Comparison of ENCODE assay signal across 1 cellular context in the genomic region with DNA sequence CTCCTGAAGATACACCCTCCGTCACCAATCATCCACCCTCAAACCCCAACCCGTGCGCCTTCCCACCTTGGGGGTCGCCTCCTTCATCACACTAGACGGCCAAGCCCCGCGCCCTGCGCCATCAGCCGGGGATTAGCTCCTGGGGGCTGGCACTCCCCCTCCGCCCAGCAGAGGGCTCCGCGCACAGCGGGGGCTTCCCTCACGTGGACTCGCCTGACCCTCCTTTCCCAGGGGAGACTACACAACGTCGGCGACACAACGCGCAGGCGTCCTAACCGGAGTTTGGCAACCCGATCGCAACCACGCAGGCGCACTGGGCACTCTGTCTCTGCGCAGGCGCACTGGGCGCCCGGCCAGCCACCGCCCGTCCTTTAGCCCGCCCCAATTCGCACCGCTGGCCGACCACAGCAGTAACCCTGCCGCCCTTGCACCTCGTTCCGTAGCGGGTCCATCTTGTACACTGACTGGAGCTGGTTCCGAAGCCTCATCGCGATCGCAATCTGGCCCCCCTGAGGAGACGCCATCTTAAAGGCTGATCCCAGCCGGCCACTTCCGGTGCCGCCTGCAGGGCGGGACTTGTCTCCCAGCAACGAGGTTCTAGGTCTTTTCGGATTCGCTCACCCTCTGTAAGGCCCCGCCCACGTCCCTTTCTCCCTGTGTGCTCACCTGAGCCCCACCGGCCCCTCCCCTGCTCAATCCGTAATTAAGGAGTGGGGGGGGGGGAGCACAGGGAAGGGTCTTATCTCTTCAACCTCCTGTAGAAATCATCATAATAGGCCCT.
TF ChIP-seq lines count a peak whose summit lies in the region.

A gene (minus strand): TSS at position 551 of the 781 bp plus-strand sequence. CDS start 27 bp downstream, at position 524.

TF ChIP-seq in K562, 482 proteins besides CTCF, POLR2A, EP300 and RAD21 (continued from another document and continues in another):
- TF ChIP-seq, protein P1, sequence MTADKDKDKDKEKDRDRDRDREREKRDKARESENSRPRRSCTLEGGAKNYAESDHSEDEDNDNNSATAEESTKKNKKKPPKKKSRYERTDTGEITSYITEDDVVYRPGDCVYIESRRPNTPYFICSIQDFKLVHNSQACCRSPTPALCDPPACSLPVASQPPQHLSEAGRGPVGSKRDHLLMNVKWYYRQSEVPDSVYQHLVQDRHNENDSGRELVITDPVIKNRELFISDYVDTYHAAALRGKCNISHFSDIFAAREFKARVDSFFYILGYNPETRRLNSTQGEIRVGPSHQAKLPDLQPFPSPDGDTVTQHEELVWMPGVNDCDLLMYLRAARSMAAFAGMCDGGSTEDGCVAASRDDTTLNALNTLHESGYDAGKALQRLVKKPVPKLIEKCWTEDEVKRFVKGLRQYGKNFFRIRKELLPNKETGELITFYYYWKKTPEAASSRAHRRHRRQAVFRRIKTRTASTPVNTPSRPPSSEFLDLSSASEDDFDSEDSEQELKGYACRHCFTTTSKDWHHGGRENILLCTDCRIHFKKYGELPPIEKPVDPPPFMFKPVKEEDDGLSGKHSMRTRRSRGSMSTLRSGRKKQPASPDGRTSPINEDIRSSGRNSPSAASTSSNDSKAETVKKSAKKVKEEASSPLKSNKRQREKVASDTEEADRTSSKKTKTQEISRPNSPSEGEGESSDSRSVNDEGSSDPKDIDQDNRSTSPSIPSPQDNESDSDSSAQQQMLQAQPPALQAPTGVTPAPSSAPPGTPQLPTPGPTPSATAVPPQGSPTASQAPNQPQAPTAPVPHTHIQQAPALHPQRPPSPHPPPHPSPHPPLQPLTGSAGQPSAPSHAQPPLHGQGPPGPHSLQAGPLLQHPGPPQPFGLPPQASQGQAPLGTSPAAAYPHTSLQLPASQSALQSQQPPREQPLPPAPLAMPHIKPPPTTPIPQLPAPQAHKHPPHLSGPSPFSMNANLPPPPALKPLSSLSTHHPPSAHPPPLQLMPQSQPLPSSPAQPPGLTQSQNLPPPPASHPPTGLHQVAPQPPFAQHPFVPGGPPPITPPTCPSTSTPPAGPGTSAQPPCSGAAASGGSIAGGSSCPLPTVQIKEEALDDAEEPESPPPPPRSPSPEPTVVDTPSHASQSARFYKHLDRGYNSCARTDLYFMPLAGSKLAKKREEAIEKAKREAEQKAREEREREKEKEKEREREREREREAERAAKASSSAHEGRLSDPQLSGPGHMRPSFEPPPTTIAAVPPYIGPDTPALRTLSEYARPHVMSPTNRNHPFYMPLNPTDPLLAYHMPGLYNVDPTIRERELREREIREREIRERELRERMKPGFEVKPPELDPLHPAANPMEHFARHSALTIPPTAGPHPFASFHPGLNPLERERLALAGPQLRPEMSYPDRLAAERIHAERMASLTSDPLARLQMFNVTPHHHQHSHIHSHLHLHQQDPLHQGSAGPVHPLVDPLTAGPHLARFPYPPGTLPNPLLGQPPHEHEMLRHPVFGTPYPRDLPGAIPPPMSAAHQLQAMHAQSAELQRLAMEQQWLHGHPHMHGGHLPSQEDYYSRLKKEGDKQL (CRISPR knock-in tag; IDR thresholded peaks at IDR 0.05; ENCODE audit: borderline replicate concordance): no peak
- TF ChIP-seq TGIF2 (CRISPR knock-in tag; IDR thresholded peaks at IDR 0.05) (no peak), ETV1 (tag; conservative IDR thresholded peaks at IDR 0.05; ENCODE audit: low read depth) (peak; percentile 70), ATF7 (IDR thresholded peaks at IDR 0.05) (peak; percentile 82; the same call in 1 of the 2 replicates), CREM (IDR thresholded peaks at IDR 0.05; ENCODE audit: low read depth) (peak; percentile 67), ZKSCAN1 (IDR thresholded peaks at IDR 0.05; ENCODE audit: low read depth, low read length) (0 out of 2 replicates have a peak, but pooled peaks have one; percentile 49), JUNB (CRISPR knock-in tag; conservative IDR thresholded peaks at IDR 0.05) (no peak), KAT7 (CRISPR knock-in tag; IDR thresholded peaks at IDR 0.05; ENCODE audit: borderline replicate concordance) (0 out of 2 replicates have a peak, but pooled peaks have one; percentile 54), NBN (IDR thresholded peaks at IDR 0.05; ENCODE audit: low read depth) (0 out of 2 replicates have a peak, but pooled peaks have one; percentile 22), SMARCA4 (IDR thresholded peaks at IDR 0.05) (no peak), MED1 (CRISPR knock-in tag; IDR thresholded peaks at IDR 0.05; ENCODE audit: borderline replicate concordance) (no peak), TEAD4 (IDR thresholded peaks at IDR 0.05; ENCODE audit: low read length) (no peak), TEAD4 (CRISPR knock-in tag; IDR thresholded peaks at IDR 0.05; ENCODE audit: borderline replicate concordance) (no peak), ZNF23 (CRISPR knock-in tag; IDR thresholded peaks at IDR 0.05) (no peak), ZNF174 (CRISPR knock-in tag; IDR thresholded peaks at IDR 0.05) (no peak), SP2 (IDR thresholded peaks at IDR 0.05; ENCODE audit: extremely low read depth, low read depth, low read length, poor library complexity, severe bottlenecking) (peak; percentile 59), ZFX (CRISPR knock-in tag; IDR thresholded peaks at IDR 0.05) (no peak), ZKSCAN8 (CRISPR knock-in tag; IDR thresholded peaks at IDR 0.05) (no peak), GATAD2B (IDR thresholded peaks at IDR 0.05; ENCODE audit: borderline replicate concordance) (0 out of 2 replicates have a peak, but pooled peaks have one; percentile 32), RBFOX2 (IDR thresholded peaks at IDR 0.05; ENCODE audit: low read depth, low read length) (peak; percentile 81), ZBTB7A (IDR thresholded peaks at IDR 0.05; ENCODE audit: borderline replicate concordance, control insufficient read depth, low read depth, low read length) (peak; percentile 92), SRSF3 (IDR thresholded peaks at IDR 0.05; ENCODE audit: insufficient read depth, low read length) (no peak), PRMT5 (CRISPR knock-in tag; IDR thresholded peaks at IDR 0.05) (no peak), ZNF324 (CRISPR knock-in tag; IDR thresholded peaks at IDR 0.05) (no peak), RBBP5 (IDR thresholded peaks at IDR 0.05; ENCODE audit: borderline replicate concordance, insufficient read depth, low read length, poor library complexity, severe bottlenecking) (peak; percentile 93), MTA3 (IDR thresholded peaks at IDR 0.05; ENCODE audit: borderline replicate concordance) (peak; percentile 75; the same call in 1 of the 2 replicates), SETDB1 (IDR thresholded peaks at IDR 0.05; ENCODE audit: low read length) (no peak), HDAC3 (IDR thresholded peaks at IDR 0.05; ENCODE audit: borderline replicate concordance, partially characterized antibody) (no peak), ZNF140 (CRISPR knock-in tag; IDR thresholded peaks at IDR 0.05) (no peak), ZNF175 (CRISPR knock-in tag; IDR thresholded peaks at IDR 0.05; ENCODE audit: low read depth) (no peak), ESRRA (IDR thresholded peaks at IDR 0.05; ENCODE audit: borderline replicate concordance, low read depth) (peak; percentile 27; the same call in 1 of the 2 replicates), SP1 (CRISPR knock-in tag; IDR thresholded peaks at IDR 0.05) (peak; percentile 81), KLF13 (tag; IDR thresholded peaks at IDR 0.05; ENCODE audit: borderline replicate concordance, low read depth) (no peak), ZNF507 (tag; conservative IDR thresholded peaks at IDR 0.05) (no peak)
- TF ChIP-seq, protein P2, sequence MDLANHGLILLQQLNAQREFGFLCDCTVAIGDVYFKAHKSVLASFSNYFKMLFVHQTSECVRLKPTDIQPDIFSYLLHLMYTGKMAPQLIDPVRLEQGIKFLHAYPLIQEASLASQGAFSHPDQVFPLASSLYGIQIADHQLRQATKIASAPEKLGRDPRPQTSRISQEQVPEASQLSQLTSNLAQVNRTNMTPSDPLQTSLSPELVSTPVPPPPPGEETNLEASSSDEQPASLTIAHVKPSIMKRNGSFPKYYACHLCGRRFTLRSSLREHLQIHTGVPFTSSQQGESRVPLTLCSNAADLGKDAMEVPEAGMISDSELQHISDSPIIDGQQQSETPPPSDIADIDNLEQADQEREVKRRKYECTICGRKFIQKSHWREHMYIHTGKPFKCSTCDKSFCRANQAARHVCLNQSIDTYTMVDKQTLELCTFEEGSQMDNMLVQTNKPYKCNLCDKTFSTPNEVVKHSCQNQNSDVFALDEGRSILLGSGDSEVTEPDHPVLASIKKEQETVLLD (IDR thresholded peaks at IDR 0.05): peak; percentile 99
- TF ChIP-seq, protein P3, sequence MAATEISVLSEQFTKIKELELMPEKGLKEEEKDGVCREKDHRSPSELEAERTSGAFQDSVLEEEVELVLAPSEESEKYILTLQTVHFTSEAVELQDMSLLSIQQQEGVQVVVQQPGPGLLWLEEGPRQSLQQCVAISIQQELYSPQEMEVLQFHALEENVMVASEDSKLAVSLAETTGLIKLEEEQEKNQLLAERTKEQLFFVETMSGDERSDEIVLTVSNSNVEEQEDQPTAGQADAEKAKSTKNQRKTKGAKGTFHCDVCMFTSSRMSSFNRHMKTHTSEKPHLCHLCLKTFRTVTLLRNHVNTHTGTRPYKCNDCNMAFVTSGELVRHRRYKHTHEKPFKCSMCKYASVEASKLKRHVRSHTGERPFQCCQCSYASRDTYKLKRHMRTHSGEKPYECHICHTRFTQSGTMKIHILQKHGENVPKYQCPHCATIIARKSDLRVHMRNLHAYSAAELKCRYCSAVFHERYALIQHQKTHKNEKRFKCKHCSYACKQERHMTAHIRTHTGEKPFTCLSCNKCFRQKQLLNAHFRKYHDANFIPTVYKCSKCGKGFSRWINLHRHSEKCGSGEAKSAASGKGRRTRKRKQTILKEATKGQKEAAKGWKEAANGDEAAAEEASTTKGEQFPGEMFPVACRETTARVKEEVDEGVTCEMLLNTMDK (IDR thresholded peaks at IDR 0.05; ENCODE audit: borderline replicate concordance, insufficient read depth, low read depth, low read length, poor library complexity, severe bottlenecking): peak; percentile 88
- TF ChIP-seq, protein P4, sequence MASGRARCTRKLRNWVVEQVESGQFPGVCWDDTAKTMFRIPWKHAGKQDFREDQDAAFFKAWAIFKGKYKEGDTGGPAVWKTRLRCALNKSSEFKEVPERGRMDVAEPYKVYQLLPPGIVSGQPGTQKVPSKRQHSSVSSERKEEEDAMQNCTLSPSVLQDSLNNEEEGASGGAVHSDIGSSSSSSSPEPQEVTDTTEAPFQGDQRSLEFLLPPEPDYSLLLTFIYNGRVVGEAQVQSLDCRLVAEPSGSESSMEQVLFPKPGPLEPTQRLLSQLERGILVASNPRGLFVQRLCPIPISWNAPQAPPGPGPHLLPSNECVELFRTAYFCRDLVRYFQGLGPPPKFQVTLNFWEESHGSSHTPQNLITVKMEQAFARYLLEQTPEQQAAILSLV (tag; IDR thresholded peaks at IDR 0.05): no peak
- TF ChIP-seq, protein P5, sequence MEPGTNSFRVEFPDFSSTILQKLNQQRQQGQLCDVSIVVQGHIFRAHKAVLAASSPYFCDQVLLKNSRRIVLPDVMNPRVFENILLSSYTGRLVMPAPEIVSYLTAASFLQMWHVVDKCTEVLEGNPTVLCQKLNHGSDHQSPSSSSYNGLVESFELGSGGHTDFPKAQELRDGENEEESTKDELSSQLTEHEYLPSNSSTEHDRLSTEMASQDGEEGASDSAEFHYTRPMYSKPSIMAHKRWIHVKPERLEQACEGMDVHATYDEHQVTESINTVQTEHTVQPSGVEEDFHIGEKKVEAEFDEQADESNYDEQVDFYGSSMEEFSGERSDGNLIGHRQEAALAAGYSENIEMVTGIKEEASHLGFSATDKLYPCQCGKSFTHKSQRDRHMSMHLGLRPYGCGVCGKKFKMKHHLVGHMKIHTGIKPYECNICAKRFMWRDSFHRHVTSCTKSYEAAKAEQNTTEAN (CRISPR knock-in tag; IDR thresholded peaks at IDR 0.05): no peak
- TF ChIP-seq, protein P6, sequence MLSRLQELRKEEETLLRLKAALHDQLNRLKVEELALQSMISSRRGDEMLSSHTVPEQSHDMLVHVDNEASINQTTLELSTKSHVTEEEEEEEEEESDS (CRISPR knock-in tag; IDR thresholded peaks at IDR 0.05): no peak
- TF ChIP-seq, protein P7, sequence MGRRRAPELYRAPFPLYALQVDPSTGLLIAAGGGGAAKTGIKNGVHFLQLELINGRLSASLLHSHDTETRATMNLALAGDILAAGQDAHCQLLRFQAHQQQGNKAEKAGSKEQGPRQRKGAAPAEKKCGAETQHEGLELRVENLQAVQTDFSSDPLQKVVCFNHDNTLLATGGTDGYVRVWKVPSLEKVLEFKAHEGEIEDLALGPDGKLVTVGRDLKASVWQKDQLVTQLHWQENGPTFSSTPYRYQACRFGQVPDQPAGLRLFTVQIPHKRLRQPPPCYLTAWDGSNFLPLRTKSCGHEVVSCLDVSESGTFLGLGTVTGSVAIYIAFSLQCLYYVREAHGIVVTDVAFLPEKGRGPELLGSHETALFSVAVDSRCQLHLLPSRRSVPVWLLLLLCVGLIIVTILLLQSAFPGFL (CRISPR knock-in tag; IDR thresholded peaks at IDR 0.05): no peak
- TF ChIP-seq, protein P8, sequence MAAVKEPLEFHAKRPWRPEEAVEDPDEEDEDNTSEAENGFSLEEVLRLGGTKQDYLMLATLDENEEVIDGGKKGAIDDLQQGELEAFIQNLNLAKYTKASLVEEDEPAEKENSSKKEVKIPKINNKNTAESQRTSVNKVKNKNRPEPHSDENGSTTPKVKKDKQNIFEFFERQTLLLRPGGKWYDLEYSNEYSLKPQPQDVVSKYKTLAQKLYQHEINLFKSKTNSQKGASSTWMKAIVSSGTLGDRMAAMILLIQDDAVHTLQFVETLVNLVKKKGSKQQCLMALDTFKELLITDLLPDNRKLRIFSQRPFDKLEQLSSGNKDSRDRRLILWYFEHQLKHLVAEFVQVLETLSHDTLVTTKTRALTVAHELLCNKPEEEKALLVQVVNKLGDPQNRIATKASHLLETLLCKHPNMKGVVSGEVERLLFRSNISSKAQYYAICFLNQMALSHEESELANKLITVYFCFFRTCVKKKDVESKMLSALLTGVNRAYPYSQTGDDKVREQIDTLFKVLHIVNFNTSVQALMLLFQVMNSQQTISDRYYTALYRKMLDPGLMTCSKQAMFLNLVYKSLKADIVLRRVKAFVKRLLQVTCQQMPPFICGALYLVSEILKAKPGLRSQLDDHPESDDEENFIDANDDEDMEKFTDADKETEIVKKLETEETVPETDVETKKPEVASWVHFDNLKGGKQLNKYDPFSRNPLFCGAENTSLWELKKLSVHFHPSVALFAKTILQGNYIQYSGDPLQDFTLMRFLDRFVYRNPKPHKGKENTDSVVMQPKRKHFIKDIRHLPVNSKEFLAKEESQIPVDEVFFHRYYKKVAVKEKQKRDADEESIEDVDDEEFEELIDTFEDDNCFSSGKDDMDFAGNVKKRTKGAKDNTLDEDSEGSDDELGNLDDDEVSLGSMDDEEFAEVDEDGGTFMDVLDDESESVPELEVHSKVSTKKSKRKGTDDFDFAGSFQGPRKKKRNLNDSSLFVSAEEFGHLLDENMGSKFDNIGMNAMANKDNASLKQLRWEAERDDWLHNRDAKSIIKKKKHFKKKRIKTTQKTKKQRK (IDR thresholded peaks at IDR 0.05; ENCODE audit: borderline replicate concordance, low read depth, low read length): no peak
